Comparison of ENCODE assay signal across 1 cellular context in the genomic region with DNA sequence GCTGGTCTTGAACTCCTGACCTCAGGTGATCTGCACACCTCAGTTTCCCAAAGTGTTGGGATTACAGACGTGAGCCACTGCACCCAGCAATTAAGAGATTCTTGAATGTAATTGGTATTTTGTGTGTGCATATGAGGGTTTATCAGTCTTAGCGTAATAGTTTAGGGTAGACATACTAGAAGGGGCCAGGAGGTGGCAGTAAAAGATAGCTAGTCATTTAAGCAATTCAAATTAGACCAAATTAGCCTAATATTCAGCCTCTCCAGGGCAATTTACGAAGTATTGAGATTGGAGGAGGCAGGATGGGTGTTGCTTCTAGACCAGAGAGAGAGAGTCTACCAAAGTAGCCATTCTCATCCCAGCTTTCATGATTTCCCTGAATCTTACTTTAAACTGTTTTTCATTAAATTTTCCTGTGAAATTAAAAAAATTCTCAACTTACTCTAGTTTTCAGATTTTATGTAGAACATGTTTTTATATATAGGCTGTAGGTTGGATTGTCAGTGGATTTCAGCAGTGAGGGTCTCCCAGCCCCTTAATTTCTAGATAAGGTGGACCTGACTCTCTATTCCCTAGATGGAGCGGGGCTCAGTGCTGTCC.
A peak's percentile ranks its signal among the peaks of the same experiment; 100 is the strongest.
TF ChIP-seq lines count a peak whose summit lies in the region.

No MANE protein-coding gene starts in this region.

TF ChIP-seq in IMR-90, 13 proteins besides CTCF, POLR2A, EP300 and RAD21:
- TF ChIP-seq SMC3 (IDR thresholded peaks at IDR 0.05; ENCODE audit: low read depth, low read length) (peak; percentile 87), BHLHE40 (IDR thresholded peaks at IDR 0.05; ENCODE audit: low read depth, low read length) (no peak)
